ENCODE assay signal across 2 cellular contexts in genomic region chrX:119477812-119478232, GRCh38.
A peak's percentile ranks its signal among the peaks of the same experiment; 100 is the strongest.
TF ChIP-seq lines count a peak whose summit lies in the region.

No MANE protein-coding gene starts in this region.

TF ChIP-seq in HEK293, 187 proteins besides CTCF, POLR2A, EP300 and RAD21:
- TF ChIP-seq TRIM28 (IDR thresholded peaks at IDR 0.05; ENCODE audit: borderline replicate concordance, low read length) (0 out of 2 replicates have a peak, but pooled peaks have one; percentile 33), ZBTB6 (tag by site-specific recombination; IDR thresholded peaks at IDR 0.05) (no peak), ZNF169 (tag by site-specific recombination; IDR thresholded peaks at IDR 0.05) (no peak), ZSCAN30 (tag by site-specific recombination; IDR thresholded peaks at IDR 0.05) (peak; percentile 51; the same call in 1 of the 2 replicates), ZNF701 (tag by site-specific recombination; IDR thresholded peaks at IDR 0.05) (no peak), ZNF366 (tag by site-specific recombination; conservative IDR thresholded peaks at IDR 0.05) (0 out of 2 replicates have a peak, but pooled peaks have one; percentile 54), ZNF580 (tag by site-specific recombination; IDR thresholded peaks at IDR 0.05) (no peak), ZNF629 (tag by site-specific recombination; IDR thresholded peaks at IDR 0.05) (peak; percentile 58), ATF2 (tag by site-specific recombination; IDR thresholded peaks at IDR 0.05; ENCODE audit: low read depth) (peak; percentile 27; the same call in 1 of the 2 replicates), PRDM1 (tag by site-specific recombination; IDR thresholded peaks at IDR 0.05) (0 out of 2 replicates have a peak, but pooled peaks have one; percentile 36), SETDB1 (IDR thresholded peaks at IDR 0.05; ENCODE audit: insufficient read length, low read length) (peak; percentile 23), ZNF785 (tag by site-specific recombination; IDR thresholded peaks at IDR 0.05) (no peak), ZNF660 (tag by site-specific recombination; IDR thresholded peaks at IDR 0.05) (0 out of 2 replicates have a peak, but pooled peaks have one; percentile 30), ZNF335 (tag by site-specific recombination; conservative IDR thresholded peaks at IDR 0.05) (peak; percentile 24; the same call in 1 of the 2 replicates)

TF ChIP-seq in HepG2, 621 proteins besides CTCF, POLR2A, EP300 and RAD21 (continues in another document):
- TF ChIP-seq, protein P1, sequence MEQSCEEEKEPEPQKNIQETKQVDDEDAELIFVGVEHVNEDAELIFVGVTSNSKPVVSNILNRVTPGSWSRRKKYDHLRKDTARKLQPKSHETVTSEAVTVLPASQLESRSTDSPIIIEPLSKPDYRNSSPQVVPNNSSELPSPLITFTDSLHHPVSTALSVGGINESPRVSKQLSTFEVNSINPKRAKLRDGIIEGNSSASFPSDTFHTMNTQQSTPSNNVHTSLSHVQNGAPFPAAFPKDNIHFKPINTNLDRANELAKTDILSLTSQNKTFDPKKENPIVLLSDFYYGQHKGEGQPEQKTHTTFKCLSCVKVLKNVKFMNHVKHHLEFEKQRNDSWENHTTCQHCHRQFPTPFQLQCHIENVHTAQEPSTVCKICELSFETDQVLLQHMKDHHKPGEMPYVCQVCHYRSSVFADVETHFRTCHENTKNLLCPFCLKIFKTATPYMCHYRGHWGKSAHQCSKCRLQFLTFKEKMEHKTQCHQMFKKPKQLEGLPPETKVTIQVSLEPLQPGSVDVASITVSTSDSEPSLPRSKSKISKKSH (CRISPR knock-in tag; IDR thresholded peaks at IDR 0.05; ENCODE audit: borderline replicate concordance): no peak
- TF ChIP-seq, protein P2, sequence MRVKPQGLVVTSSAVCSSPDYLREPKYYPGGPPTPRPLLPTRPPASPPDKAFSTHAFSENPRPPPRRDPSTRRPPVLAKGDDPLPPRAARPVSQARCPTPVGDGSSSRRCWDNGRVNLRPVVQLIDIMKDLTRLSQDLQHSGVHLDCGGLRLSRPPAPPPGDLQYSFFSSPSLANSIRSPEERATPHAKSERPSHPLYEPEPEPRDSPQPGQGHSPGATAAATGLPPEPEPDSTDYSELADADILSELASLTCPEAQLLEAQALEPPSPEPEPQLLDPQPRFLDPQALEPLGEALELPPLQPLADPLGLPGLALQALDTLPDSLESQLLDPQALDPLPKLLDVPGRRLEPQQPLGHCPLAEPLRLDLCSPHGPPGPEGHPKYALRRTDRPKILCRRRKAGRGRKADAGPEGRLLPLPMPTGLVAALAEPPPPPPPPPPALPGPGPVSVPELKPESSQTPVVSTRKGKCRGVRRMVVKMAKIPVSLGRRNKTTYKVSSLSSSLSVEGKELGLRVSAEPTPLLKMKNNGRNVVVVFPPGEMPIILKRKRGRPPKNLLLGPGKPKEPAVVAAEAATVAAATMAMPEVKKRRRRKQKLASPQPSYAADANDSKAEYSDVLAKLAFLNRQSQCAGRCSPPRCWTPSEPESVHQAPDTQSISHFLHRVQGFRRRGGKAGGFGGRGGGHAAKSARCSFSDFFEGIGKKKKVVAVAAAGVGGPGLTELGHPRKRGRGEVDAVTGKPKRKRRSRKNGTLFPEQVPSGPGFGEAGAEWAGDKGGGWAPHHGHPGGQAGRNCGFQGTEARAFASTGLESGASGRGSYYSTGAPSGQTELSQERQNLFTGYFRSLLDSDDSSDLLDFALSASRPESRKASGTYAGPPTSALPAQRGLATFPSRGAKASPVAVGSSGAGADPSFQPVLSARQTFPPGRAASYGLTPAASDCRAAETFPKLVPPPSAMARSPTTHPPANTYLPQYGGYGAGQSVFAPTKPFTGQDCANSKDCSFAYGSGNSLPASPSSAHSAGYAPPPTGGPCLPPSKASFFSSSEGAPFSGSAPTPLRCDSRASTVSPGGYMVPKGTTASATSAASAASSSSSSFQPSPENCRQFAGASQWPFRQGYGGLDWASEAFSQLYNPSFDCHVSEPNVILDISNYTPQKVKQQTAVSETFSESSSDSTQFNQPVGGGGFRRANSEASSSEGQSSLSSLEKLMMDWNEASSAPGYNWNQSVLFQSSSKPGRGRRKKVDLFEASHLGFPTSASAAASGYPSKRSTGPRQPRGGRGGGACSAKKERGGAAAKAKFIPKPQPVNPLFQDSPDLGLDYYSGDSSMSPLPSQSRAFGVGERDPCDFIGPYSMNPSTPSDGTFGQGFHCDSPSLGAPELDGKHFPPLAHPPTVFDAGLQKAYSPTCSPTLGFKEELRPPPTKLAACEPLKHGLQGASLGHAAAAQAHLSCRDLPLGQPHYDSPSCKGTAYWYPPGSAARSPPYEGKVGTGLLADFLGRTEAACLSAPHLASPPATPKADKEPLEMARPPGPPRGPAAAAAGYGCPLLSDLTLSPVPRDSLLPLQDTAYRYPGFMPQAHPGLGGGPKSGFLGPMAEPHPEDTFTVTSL (CRISPR knock-in tag; IDR thresholded peaks at IDR 0.05; ENCODE audit: borderline replicate concordance): no peak
- TF ChIP-seq KDM3A (CRISPR knock-in tag; IDR thresholded peaks at IDR 0.05; ENCODE audit: low read depth): 0 out of 2 replicates have a peak, but pooled peaks have one; percentile 29
- no peak for TF ChIP-seq KLF12 (CRISPR knock-in tag; IDR thresholded peaks at IDR 0.05; ENCODE audit: borderline replicate concordance)
- TF ChIP-seq RARA (CRISPR knock-in tag; IDR thresholded peaks at IDR 0.05): peak; percentile 88
- no peak for TF ChIP-seq PAWR (CRISPR knock-in tag; IDR thresholded peaks at IDR 0.05; ENCODE audit: borderline replicate concordance)
- TF ChIP-seq MIXL1 (CRISPR knock-in tag; IDR thresholded peaks at IDR 0.05): 0 out of 2 replicates have a peak, but pooled peaks have one; percentile 43
- TF ChIP-seq ONECUT2 (CRISPR knock-in tag; IDR thresholded peaks at IDR 0.05): no peak
- TF ChIP-seq CREM (IDR thresholded peaks at IDR 0.05): peak; percentile 26; the same call in 1 of the 2 replicates
- TF ChIP-seq CREM (CRISPR knock-in tag; IDR thresholded peaks at IDR 0.05): no peak
- no peak for TF ChIP-seq ZNF776 (CRISPR knock-in tag; IDR thresholded peaks at IDR 0.05)
- no peak for TF ChIP-seq ZNF724P (CRISPR knock-in tag; IDR thresholded peaks at IDR 0.05; ENCODE audit: borderline replicate concordance)
- TF ChIP-seq ZNF264 (CRISPR knock-in tag; IDR thresholded peaks at IDR 0.05): 0 out of 2 replicates have a peak, but pooled peaks have one; percentile 45
- no peak for TF ChIP-seq ZNF33A (CRISPR knock-in tag; IDR thresholded peaks at IDR 0.05; ENCODE audit: borderline replicate concordance)
- TF ChIP-seq ETV5 (CRISPR knock-in tag; IDR thresholded peaks at IDR 0.05; ENCODE audit: borderline replicate concordance): peak; percentile 15; the same call in 1 of the 2 replicates
- peak; percentile 40; the same call in 1 of the 2 replicates for TF ChIP-seq KAT8 (CRISPR knock-in tag; IDR thresholded peaks at IDR 0.05)
- TF ChIP-seq SOX5 (CRISPR knock-in tag; IDR thresholded peaks at IDR 0.05; ENCODE audit: borderline replicate concordance): peak; percentile 56; the same call in 1 of the 2 replicates
- TF ChIP-seq ZNF792 (CRISPR knock-in tag; IDR thresholded peaks at IDR 0.05): 0 out of 2 replicates have a peak, but pooled peaks have one; percentile 36
- TF ChIP-seq RBM39 (IDR thresholded peaks at IDR 0.05; ENCODE audit: low read depth, low read length, poor library complexity, severe bottlenecking): no peak
- TF ChIP-seq MXI1 (IDR thresholded peaks at IDR 0.05; ENCODE audit: borderline replicate concordance, low read depth, low read length): peak; percentile 19; the same call in 1 of the 3 replicates
- TF ChIP-seq HOXA3 (CRISPR knock-in tag; IDR thresholded peaks at IDR 0.05): peak; percentile 33; the same call in 1 of the 2 replicates
- TF ChIP-seq POLR2AphosphoS2 (IDR thresholded peaks at IDR 0.05; ENCODE audit: low read depth, low read length): no peak
- peak; percentile 83 for TF ChIP-seq BHLHE40 (IDR thresholded peaks at IDR 0.05; ENCODE audit: low read length)
- peak; percentile 34; the same call in 1 of the 2 replicates for TF ChIP-seq HDAC1 (CRISPR knock-in tag; IDR thresholded peaks at IDR 0.05)
- TF ChIP-seq PAXIP1 (CRISPR knock-in tag; conservative IDR thresholded peaks at IDR 0.05): peak; percentile 55
- TF ChIP-seq CEBPB (IDR thresholded peaks at IDR 0.05; ENCODE audit: borderline replicate concordance, low read depth, low read length): peak; percentile 31; the same call in 1 of the 2 replicates
- TF ChIP-seq FOSL2 (CRISPR knock-in tag; IDR thresholded peaks at IDR 0.05): peak; percentile 47
- TF ChIP-seq PHF5A (CRISPR knock-in tag; IDR thresholded peaks at IDR 0.05; ENCODE audit: low read depth, unreplicated experiment): no peak
- no peak for TF ChIP-seq USF2 (IDR thresholded peaks at IDR 0.05; ENCODE audit: low read depth, low read length)
- peak; percentile 36; the same call in 1 of the 2 replicates for TF ChIP-seq USF2 (CRISPR knock-in tag; IDR thresholded peaks at IDR 0.05; ENCODE audit: borderline replicate concordance)
- no peak for TF ChIP-seq ZNF660 (CRISPR knock-in tag; IDR thresholded peaks at IDR 0.05; ENCODE audit: borderline replicate concordance, low read depth)
- TF ChIP-seq ZNF782 (CRISPR knock-in tag; IDR thresholded peaks at IDR 0.05; ENCODE audit: borderline replicate concordance): no peak
- TF ChIP-seq FOXA3 (CRISPR knock-in tag; IDR thresholded peaks at IDR 0.05): 0 out of 2 replicates have a peak, but pooled peaks have one; percentile 27
- TF ChIP-seq ZMYM4 (CRISPR knock-in tag; IDR thresholded peaks at IDR 0.05): peak; percentile 22; the same call in 1 of the 2 replicates
- peak; percentile 37; the same call in 1 of the 2 replicates for TF ChIP-seq ZNF331 (CRISPR knock-in tag; IDR thresholded peaks at IDR 0.05)
- TF ChIP-seq ZNF557 (CRISPR knock-in tag; IDR thresholded peaks at IDR 0.05): no peak
- TF ChIP-seq CEBPG (CRISPR knock-in tag; IDR thresholded peaks at IDR 0.05): peak; percentile 72
- peak; percentile 59 for TF ChIP-seq PPARG (CRISPR knock-in tag; conservative IDR thresholded peaks at IDR 0.05)
- TF ChIP-seq MBD4 (IDR thresholded peaks at IDR 0.05; ENCODE audit: borderline replicate concordance, low read length): no peak
- TF ChIP-seq NFE2L2 (IDR thresholded peaks at IDR 0.05; ENCODE audit: low read length): no peak
- TF ChIP-seq RXRB (CRISPR knock-in tag; IDR thresholded peaks at IDR 0.05; ENCODE audit: borderline replicate concordance): peak; percentile 73; the same call in 1 of the 2 replicates
- TF ChIP-seq NCOA2 (CRISPR knock-in tag; IDR thresholded peaks at IDR 0.05): peak; percentile 44; the same call in 1 of the 2 replicates
- peak; percentile 40; the same call in 1 of the 2 replicates for TF ChIP-seq HDAC2 (CRISPR knock-in tag; IDR thresholded peaks at IDR 0.05)
- TF ChIP-seq GATAD2A (CRISPR knock-in tag; IDR thresholded peaks at IDR 0.05): peak; percentile 70
- no peak for TF ChIP-seq SRY (CRISPR knock-in tag; IDR thresholded peaks at IDR 0.05)
- TF ChIP-seq NR2C2 (CRISPR knock-in tag; IDR thresholded peaks at IDR 0.05; ENCODE audit: borderline replicate concordance): peak; percentile 44; the same call in 1 of the 2 replicates
- TF ChIP-seq ZNF574 (CRISPR knock-in tag; IDR thresholded peaks at IDR 0.05): 0 out of 2 replicates have a peak, but pooled peaks have one; percentile 26
- TF ChIP-seq KDM1A (CRISPR knock-in tag; IDR thresholded peaks at IDR 0.05): no peak
